In genomic region chr7:74042746-74043522, GRCh38 we compare ENCODE assay signal across 1 cellular context.
TF ChIP-seq lines count a peak whose summit lies in the region.

No MANE protein-coding gene starts in this region.

TF ChIP-seq in SK-N-SH, 30 proteins besides CTCF, POLR2A, EP300 and RAD21 (continued from another document):
- TF ChIP-seq, protein P1, sequence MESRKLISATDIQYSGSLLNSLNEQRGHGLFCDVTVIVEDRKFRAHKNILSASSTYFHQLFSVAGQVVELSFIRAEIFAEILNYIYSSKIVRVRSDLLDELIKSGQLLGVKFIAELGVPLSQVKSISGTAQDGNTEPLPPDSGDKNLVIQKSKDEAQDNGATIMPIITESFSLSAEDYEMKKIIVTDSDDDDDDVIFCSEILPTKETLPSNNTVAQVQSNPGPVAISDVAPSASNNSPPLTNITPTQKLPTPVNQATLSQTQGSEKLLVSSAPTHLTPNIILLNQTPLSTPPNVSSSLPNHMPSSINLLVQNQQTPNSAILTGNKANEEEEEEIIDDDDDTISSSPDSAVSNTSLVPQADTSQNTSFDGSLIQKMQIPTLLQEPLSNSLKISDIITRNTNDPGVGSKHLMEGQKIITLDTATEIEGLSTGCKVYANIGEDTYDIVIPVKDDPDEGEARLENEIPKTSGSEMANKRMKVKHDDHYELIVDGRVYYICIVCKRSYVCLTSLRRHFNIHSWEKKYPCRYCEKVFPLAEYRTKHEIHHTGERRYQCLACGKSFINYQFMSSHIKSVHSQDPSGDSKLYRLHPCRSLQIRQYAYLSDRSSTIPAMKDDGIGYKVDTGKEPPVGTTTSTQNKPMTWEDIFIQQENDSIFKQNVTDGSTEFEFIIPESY (IDR thresholded peaks at IDR 0.05; ENCODE audit: borderline replicate concordance, low read depth), result no peak
- peak; percentile 4; the same call in 1 of the 2 replicates for TF ChIP-seq SMC3 (IDR thresholded peaks at IDR 0.05; ENCODE audit: low read depth, low read length)
- no peak for TF ChIP-seq EZH2phosphoT487 (IDR thresholded peaks at IDR 0.05; ENCODE audit: borderline replicate concordance, low read depth)
- no peak for TF ChIP-seq REST (IDR thresholded peaks at IDR 0.05; ENCODE audit: low read depth, low read length)
- no peak for TF ChIP-seq GABPA (IDR thresholded peaks at IDR 0.05; ENCODE audit: low read depth)
